In the genomic region with DNA sequence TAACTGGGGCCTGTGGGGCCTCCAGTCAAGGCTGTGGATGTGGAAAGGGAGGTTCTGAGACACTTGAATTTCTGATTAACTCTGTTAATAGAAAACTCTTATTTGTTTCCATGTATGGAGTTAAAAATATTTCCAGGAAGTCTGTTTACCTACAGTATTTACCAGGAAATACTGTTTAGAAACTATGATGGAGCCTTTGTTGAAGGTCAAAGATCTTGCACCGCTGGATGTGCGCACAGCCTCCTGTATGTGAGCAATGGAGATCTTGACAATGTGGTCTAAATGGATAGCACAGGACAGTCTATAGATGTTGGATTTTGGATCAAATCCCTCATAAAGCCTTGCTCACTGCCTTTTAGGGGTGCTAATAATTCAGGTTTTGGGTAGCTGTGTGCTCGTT, we compare ENCODE assay signal across 1 cellular context.
TF ChIP-seq lines count a peak whose summit lies in the region.

No MANE protein-coding gene starts in this region.

TF ChIP-seq in HepG2, 621 proteins besides CTCF, POLR2A, EP300 and RAD21 (continued from another document and continues in another):
- TF ChIP-seq, protein P1, sequence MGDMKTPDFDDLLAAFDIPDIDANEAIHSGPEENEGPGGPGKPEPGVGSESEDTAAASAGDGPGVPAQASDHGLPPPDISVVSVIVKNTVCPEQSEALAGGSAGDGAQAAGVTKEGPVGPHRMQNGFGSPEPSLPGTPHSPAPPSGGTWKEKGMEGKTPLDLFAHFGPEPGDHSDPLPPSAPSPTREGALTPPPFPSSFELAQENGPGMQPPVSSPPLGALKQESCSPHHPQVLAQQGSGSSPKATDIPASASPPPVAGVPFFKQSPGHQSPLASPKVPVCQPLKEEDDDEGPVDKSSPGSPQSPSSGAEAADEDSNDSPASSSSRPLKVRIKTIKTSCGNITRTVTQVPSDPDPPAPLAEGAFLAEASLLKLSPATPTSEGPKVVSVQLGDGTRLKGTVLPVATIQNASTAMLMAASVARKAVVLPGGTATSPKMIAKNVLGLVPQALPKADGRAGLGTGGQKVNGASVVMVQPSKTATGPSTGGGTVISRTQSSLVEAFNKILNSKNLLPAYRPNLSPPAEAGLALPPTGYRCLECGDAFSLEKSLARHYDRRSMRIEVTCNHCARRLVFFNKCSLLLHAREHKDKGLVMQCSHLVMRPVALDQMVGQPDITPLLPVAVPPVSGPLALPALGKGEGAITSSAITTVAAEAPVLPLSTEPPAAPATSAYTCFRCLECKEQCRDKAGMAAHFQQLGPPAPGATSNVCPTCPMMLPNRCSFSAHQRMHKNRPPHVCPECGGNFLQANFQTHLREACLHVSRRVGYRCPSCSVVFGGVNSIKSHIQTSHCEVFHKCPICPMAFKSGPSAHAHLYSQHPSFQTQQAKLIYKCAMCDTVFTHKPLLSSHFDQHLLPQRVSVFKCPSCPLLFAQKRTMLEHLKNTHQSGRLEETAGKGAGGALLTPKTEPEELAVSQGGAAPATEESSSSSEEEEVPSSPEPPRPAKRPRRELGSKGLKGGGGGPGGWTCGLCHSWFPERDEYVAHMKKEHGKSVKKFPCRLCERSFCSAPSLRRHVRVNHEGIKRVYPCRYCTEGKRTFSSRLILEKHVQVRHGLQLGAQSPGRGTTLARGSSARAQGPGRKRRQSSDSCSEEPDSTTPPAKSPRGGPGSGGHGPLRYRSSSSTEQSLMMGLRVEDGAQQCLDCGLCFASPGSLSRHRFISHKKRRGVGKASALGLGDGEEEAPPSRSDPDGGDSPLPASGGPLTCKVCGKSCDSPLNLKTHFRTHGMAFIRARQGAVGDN (CRISPR knock-in tag; IDR thresholded peaks at IDR 0.05) = no peak
- TF ChIP-seq, protein P2, sequence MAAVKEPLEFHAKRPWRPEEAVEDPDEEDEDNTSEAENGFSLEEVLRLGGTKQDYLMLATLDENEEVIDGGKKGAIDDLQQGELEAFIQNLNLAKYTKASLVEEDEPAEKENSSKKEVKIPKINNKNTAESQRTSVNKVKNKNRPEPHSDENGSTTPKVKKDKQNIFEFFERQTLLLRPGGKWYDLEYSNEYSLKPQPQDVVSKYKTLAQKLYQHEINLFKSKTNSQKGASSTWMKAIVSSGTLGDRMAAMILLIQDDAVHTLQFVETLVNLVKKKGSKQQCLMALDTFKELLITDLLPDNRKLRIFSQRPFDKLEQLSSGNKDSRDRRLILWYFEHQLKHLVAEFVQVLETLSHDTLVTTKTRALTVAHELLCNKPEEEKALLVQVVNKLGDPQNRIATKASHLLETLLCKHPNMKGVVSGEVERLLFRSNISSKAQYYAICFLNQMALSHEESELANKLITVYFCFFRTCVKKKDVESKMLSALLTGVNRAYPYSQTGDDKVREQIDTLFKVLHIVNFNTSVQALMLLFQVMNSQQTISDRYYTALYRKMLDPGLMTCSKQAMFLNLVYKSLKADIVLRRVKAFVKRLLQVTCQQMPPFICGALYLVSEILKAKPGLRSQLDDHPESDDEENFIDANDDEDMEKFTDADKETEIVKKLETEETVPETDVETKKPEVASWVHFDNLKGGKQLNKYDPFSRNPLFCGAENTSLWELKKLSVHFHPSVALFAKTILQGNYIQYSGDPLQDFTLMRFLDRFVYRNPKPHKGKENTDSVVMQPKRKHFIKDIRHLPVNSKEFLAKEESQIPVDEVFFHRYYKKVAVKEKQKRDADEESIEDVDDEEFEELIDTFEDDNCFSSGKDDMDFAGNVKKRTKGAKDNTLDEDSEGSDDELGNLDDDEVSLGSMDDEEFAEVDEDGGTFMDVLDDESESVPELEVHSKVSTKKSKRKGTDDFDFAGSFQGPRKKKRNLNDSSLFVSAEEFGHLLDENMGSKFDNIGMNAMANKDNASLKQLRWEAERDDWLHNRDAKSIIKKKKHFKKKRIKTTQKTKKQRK (IDR thresholded peaks at IDR 0.05; ENCODE audit: low read length) = no peak
- TF ChIP-seq NFE2L1 (CRISPR knock-in tag; IDR thresholded peaks at IDR 0.05; ENCODE audit: borderline replicate concordance) (no peak), SNRNP70 (IDR thresholded peaks at IDR 0.05; ENCODE audit: low read depth, low read length) (no peak), SAP130 (CRISPR knock-in tag; IDR thresholded peaks at IDR 0.05; ENCODE audit: low read depth) (no peak), THYN1 (CRISPR knock-in tag; IDR thresholded peaks at IDR 0.05; ENCODE audit: borderline replicate concordance, low read depth) (no peak), ZNF496 (CRISPR knock-in tag; IDR thresholded peaks at IDR 0.05; ENCODE audit: insufficient replicate concordance) (no peak), HOXA3 (CRISPR knock-in tag; IDR thresholded peaks at IDR 0.05) (no peak), ZNF33A (CRISPR knock-in tag; IDR thresholded peaks at IDR 0.05; ENCODE audit: borderline replicate concordance) (no peak), HMG20B (CRISPR knock-in tag; conservative IDR thresholded peaks at IDR 0.05) (no peak), TBP (CRISPR knock-in tag; IDR thresholded peaks at IDR 0.05) (no peak), CREM (IDR thresholded peaks at IDR 0.05) (no peak), CREM (CRISPR knock-in tag; IDR thresholded peaks at IDR 0.05) (no peak), FOXA3 (CRISPR knock-in tag; IDR thresholded peaks at IDR 0.05) (peak; percentile 59), DNMT3B (CRISPR knock-in tag; conservative IDR thresholded peaks at IDR 0.05) (no peak), GABPA (IDR thresholded peaks at IDR 0.05; ENCODE audit: low read depth, low read length) (no peak), GABPA (CRISPR knock-in tag; IDR thresholded peaks at IDR 0.05; ENCODE audit: low read depth) (0 out of 2 replicates have a peak, but pooled peaks have one; percentile 20), FOXM1 (CRISPR knock-in tag; IDR thresholded peaks at IDR 0.05) (no peak), TCF7 (IDR thresholded peaks at IDR 0.05; ENCODE audit: low read depth) (no peak), ZNF256 (CRISPR knock-in tag; conservative IDR thresholded peaks at IDR 0.05) (no peak), ARNTL (CRISPR knock-in tag; IDR thresholded peaks at IDR 0.05) (no peak), JUN (CRISPR knock-in tag; IDR thresholded peaks at IDR 0.05) (no peak), LCORL (IDR thresholded peaks at IDR 0.05) (no peak), LCORL (CRISPR knock-in tag; IDR thresholded peaks at IDR 0.05) (no peak), ARNT2 (CRISPR knock-in tag; IDR thresholded peaks at IDR 0.05; ENCODE audit: low read depth) (no peak), KDM5A (IDR thresholded peaks at IDR 0.05; ENCODE audit: borderline replicate concordance, low read length) (no peak), RARA (CRISPR knock-in tag; IDR thresholded peaks at IDR 0.05) (peak; percentile 64), TOE1 (CRISPR knock-in tag; IDR thresholded peaks at IDR 0.05) (no peak), ZFYVE20 (CRISPR knock-in tag; IDR thresholded peaks at IDR 0.05; ENCODE audit: borderline replicate concordance, low read depth) (no peak), POLR2AphosphoS2 (IDR thresholded peaks at IDR 0.05; ENCODE audit: low read depth, low read length) (no peak), SOX5 (CRISPR knock-in tag; IDR thresholded peaks at IDR 0.05; ENCODE audit: borderline replicate concordance) (peak; percentile 41; the same call in 1 of the 2 replicates), ZNF530 (CRISPR knock-in tag; IDR thresholded peaks at IDR 0.05; ENCODE audit: low read depth) (no peak), ZNF556 (CRISPR knock-in tag; IDR thresholded peaks at IDR 0.05; ENCODE audit: borderline replicate concordance) (no peak), HNF4G (IDR thresholded peaks at IDR 0.05; ENCODE audit: borderline replicate concordance, low read depth, low read length) (no peak), HNF4G (CRISPR knock-in tag; IDR thresholded peaks at IDR 0.05; ENCODE audit: borderline replicate concordance, low read depth) (no peak), NR2F6 (IDR thresholded peaks at IDR 0.05) (peak; percentile 59), NR2F6 (CRISPR knock-in tag; IDR thresholded peaks at IDR 0.05) (peak; percentile 40; the same call in 1 of the 2 replicates), ZNF761 (CRISPR knock-in tag; conservative IDR thresholded peaks at IDR 0.05) (no peak), KDM2A (CRISPR knock-in tag; IDR thresholded peaks at IDR 0.05; ENCODE audit: borderline replicate concordance, low read depth) (no peak)
- TF ChIP-seq, protein P3, sequence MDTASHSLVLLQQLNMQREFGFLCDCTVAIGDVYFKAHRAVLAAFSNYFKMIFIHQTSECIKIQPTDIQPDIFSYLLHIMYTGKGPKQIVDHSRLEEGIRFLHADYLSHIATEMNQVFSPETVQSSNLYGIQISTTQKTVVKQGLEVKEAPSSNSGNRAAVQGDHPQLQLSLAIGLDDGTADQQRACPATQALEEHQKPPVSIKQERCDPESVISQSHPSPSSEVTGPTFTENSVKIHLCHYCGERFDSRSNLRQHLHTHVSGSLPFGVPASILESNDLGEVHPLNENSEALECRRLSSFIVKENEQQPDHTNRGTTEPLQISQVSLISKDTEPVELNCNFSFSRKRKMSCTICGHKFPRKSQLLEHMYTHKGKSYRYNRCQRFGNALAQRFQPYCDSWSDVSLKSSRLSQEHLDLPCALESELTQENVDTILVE (CRISPR knock-in tag; IDR thresholded peaks at IDR 0.05) = no peak
- TF ChIP-seq, protein P4, sequence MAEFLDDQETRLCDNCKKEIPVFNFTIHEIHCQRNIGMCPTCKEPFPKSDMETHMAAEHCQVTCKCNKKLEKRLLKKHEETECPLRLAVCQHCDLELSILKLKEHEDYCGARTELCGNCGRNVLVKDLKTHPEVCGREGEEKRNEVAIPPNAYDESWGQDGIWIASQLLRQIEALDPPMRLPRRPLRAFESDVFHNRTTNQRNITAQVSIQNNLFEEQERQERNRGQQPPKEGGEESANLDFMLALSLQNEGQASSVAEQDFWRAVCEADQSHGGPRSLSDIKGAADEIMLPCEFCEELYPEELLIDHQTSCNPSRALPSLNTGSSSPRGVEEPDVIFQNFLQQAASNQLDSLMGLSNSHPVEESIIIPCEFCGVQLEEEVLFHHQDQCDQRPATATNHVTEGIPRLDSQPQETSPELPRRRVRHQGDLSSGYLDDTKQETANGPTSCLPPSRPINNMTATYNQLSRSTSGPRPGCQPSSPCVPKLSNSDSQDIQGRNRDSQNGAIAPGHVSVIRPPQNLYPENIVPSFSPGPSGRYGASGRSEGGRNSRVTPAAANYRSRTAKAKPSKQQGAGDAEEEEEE (CRISPR knock-in tag; IDR thresholded peaks at IDR 0.05; ENCODE audit: borderline replicate concordance) = no peak
- TF ChIP-seq, protein P5, sequence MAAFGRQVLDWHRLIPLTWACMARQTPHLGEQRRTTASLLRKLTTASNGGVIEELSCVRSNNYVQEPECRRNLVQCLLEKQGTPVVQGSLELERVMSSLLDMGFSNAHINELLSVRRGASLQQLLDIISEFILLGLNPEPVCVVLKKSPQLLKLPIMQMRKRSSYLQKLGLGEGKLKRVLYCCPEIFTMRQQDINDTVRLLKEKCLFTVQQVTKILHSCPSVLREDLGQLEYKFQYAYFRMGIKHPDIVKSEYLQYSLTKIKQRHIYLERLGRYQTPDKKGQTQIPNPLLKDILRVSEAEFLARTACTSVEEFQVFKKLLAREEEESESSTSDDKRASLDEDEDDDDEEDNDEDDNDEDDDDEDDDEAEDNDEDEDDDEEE (CRISPR knock-in tag; IDR thresholded peaks at IDR 0.05) = no peak
- TF ChIP-seq, protein P6, sequence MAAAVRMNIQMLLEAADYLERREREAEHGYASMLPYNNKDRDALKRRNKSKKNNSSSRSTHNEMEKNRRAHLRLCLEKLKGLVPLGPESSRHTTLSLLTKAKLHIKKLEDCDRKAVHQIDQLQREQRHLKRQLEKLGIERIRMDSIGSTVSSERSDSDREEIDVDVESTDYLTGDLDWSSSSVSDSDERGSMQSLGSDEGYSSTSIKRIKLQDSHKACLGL (CRISPR knock-in tag; IDR thresholded peaks at IDR 0.05) = no peak
- TF ChIP-seq, protein P7, sequence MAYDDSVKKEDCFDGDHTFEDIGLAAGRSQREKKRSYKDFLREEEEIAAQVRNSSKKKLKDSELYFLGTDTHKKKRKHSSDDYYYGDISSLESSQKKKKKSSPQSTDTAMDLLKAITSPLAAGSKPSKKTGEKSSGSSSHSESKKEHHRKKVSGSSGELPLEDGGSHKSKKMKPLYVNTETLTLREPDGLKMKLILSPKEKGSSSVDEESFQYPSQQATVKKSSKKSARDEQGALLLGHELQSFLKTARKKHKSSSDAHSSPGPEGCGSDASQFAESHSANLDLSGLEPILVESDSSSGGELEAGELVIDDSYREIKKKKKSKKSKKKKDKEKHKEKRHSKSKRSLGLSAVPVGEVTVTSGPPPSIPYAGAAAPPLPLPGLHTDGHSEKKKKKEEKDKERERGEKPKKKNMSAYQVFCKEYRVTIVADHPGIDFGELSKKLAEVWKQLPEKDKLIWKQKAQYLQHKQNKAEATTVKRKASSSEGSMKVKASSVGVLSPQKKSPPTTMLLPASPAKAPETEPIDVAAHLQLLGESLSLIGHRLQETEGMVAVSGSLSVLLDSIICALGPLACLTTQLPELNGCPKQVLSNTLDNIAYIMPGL (CRISPR knock-in tag; IDR thresholded peaks at IDR 0.05; ENCODE audit: borderline replicate concordance in 1 of 2, low read depth in 1 of 2) = no peak
- TF ChIP-seq, protein P8, sequence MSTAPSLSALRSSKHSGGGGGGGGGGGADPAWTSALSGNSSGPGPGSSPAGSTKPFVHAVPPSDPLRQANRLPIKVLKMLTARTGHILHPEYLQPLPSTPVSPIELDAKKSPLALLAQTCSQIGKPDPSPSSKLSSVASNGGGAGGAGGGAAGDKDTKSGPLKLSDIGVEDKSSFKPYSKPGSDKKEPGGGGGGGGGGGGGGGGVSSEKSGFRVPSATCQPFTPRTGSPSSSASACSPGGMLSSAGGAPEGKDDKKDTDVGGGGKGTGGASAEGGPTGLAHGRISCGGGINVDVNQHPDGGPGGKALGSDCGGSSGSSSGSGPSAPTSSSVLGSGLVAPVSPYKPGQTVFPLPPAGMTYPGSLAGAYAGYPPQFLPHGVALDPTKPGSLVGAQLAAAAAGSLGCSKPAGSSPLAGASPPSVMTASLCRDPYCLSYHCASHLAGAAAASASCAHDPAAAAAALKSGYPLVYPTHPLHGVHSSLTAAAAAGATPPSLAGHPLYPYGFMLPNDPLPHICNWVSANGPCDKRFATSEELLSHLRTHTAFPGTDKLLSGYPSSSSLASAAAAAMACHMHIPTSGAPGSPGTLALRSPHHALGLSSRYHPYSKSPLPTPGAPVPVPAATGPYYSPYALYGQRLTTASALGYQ (CRISPR knock-in tag; IDR thresholded peaks at IDR 0.05) = no peak
- TF ChIP-seq, protein P9, sequence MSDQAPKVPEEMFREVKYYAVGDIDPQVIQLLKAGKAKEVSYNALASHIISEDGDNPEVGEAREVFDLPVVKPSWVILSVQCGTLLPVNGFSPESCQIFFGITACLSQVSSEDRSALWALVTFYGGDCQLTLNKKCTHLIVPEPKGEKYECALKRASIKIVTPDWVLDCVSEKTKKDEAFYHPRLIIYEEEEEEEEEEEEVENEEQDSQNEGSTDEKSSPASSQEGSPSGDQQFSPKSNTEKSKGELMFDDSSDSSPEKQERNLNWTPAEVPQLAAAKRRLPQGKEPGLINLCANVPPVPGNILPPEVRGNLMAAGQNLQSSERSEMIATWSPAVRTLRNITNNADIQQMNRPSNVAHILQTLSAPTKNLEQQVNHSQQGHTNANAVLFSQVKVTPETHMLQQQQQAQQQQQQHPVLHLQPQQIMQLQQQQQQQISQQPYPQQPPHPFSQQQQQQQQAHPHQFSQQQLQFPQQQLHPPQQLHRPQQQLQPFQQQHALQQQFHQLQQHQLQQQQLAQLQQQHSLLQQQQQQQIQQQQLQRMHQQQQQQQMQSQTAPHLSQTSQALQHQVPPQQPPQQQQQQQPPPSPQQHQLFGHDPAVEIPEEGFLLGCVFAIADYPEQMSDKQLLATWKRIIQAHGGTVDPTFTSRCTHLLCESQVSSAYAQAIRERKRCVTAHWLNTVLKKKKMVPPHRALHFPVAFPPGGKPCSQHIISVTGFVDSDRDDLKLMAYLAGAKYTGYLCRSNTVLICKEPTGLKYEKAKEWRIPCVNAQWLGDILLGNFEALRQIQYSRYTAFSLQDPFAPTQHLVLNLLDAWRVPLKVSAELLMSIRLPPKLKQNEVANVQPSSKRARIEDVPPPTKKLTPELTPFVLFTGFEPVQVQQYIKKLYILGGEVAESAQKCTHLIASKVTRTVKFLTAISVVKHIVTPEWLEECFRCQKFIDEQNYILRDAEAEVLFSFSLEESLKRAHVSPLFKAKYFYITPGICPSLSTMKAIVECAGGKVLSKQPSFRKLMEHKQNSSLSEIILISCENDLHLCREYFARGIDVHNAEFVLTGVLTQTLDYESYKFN (CRISPR knock-in tag; conservative IDR thresholded peaks at IDR 0.05) = peak; percentile 40
